In genomic region chr12:68622250-68622649, GRCh38 we compare ENCODE assay signal across 12 cellular contexts. TPM values are rescaled to one million over a fixed set of nuclear protein-coding genes. Genes with fewer than 3 reads are reported as not detected.
A peak's percentile ranks its signal among the peaks of the same experiment; 100 is the strongest.
DNase-seq lines count a peak whose midpoint lies in the region; ATAC-seq and TF ChIP-seq lines count a peak whose summit lies in the region.
"Had no signal": no experiment of that assay in that cellular context is flagged by ENCODE, and none has a peak within 500 bp of the region (broad histone marks: within the 10 kb centered on the region; RNA-seq: fewer than 3 reads in every experiment).

No MANE protein-coding gene starts in this region.

- H3K27ac Mint-ChIP-seq in MCF 10A (ENCODE audit: low read depth, unreplicated experiment): peak overlapping the region; percentile 92
- peak overlapping the region; percentile 42 for H3K27ac Mint-ChIP-seq in activated T-helper 17 cell treated with anti-CD3 and anti-CD28 coated beads, Interleukin-2, amount 50 U/mL, for 72 hours

- no peaks in the 10 kb centered on the region for H3K27me3 ChIP-seq in breast epithelium
- no peaks in the 10 kb centered on the region for H3K27me3 ChIP-seq in left lung
- no peaks in the 10 kb centered on the region for H3K27me3 ChIP-seq in upper lobe of right lung
- H3K27me3 ChIP-seq: right atrium auricular region, upper lobe of left lung had no signal

- DNase-seq in MCF 10A (ENCODE audit: unreplicated experiment) (no peak), breast epithelium (ENCODE audit: low spot score in 2 of 2) (no peak), left lung (no peak), upper lobe of right lung (no peak), GM10248 (ENCODE audit: extremely low spot score) (no peak), NAMALWA (ENCODE audit: low spot score) (no peak)
- DNase-seq: NCI-H146, SK-N-SH, upper lobe of left lung had no signal

- no TSS peak for BruUV-seq in MCF 10A (replicated peaks; lab: Mats Ljungman, UMichigan)

- H3K27ac ChIP-seq in breast epithelium: no peak overlapping the region
- peak overlapping the region in 1 of 2 donors; percentile 16 for H3K27ac ChIP-seq in left lung
- H3K27ac ChIP-seq in upper lobe of right lung: no peak overlapping the region
- H3K27ac ChIP-seq: right atrium auricular region had no signal

- H3K4me3 ChIP-seq in breast epithelium: no peak overlapping the region
- H3K4me3 ChIP-seq in left lung: no peak overlapping the region
- no peak overlapping the region for H3K4me3 ChIP-seq in upper lobe of right lung
- H3K4me3 ChIP-seq: right atrium auricular region, upper lobe of left lung had no signal

- TF ChIP-seq CTCF in MCF 10A (IDR thresholded peaks at IDR 0.05; ENCODE audit: unreplicated experiment) (no peak), breast epithelium (IDR thresholded peaks at IDR 0.05) (no peak), left lung (IDR thresholded peaks at IDR 0.05) (no peak), upper lobe of right lung (IDR thresholded peaks at IDR 0.05) (no peak), GM10248 (IDR thresholded peaks at IDR 0.05; ENCODE audit: control extremely low read depth, extremely low read depth, low read depth, missing control alignments) (no peak)

- H3K9me3 Mint-ChIP-seq in MCF 10A (ENCODE audit: unreplicated experiment): no peaks in the 10 kb centered on the region
- peaks cover 4% of the 10 kb centered on the region for H3K9me3 Mint-ChIP-seq in activated T-helper 17 cell treated with anti-CD3 and anti-CD28 coated beads, Interleukin-2, amount 50 U/mL, for 72 hours

- no peak for TF ChIP-seq POLR2A in breast epithelium (IDR thresholded peaks at IDR 0.05)

- H3K9me3 ChIP-seq in breast epithelium (no peaks in the 10 kb centered on the region), left lung (no peaks in the 10 kb centered on the region), upper lobe of right lung (no peaks in the 10 kb centered on the region)
- H3K9me3 ChIP-seq: right atrium auricular region, SK-N-SH, upper lobe of left lung had no signal

- H3K27me3 Mint-ChIP-seq in MCF 10A (ENCODE audit: insufficient read depth, unreplicated experiment): no peaks in the 10 kb centered on the region
- no peaks in the 10 kb centered on the region for H3K27me3 Mint-ChIP-seq in activated T-helper 17 cell treated with anti-CD3 and anti-CD28 coated beads, Interleukin-2, amount 50 U/mL, for 72 hours

- H3K36me3 ChIP-seq in breast epithelium (no peaks in the 10 kb centered on the region), left lung (peaks cover 0 to 18% of the 10 kb centered on the region in 2 donors), upper lobe of right lung (peaks cover 9% of the 10 kb centered on the region)

- H3K4me3 Mint-ChIP-seq in MCF 10A (ENCODE audit: unreplicated experiment): no peak overlapping the region
- peak overlapping the region; percentile 44 for H3K4me3 Mint-ChIP-seq in activated T-helper 17 cell treated with anti-CD3 and anti-CD28 coated beads, Interleukin-2, amount 50 U/mL, for 72 hours

- H3K4me1 ChIP-seq in breast epithelium: peaks cover 0 to 13% of the 10 kb centered on the region in 2 donors
- H3K4me1 ChIP-seq in left lung: peaks cover 35 to 88% of the 10 kb centered on the region in 2 donors
- H3K4me1 ChIP-seq in upper lobe of right lung: peaks cover 76% of the 10 kb centered on the region

- CTCF ChIA-PET in MCF 10A (lab: Yijun Ruan, JAX) (interaction anchor here (0.6 kb wide), 1 partner anchor 63 kb away, joined by 3 read pairs; no protein-coding TSS in a partner anchor), GM10248 (lab: Yijun Ruan, JAX) (no interaction called here)

- ATAC-seq in activated T-helper 17 cell treated with anti-CD3 and anti-CD28 coated beads, Interleukin-2, amount 50 U/mL, for 72 hours (replicated peaks): peak; percentile 40
- ATAC-seq in left lung: peak; percentile 27
- ATAC-seq in upper lobe of right lung: peak; percentile 48
- no peak for ATAC-seq in HG02678 (IDR thresholded peaks at IDR 0.05; ENCODE audit: unreplicated experiment)

- peaks cover 36% of the 10 kb centered on the region for H3K4me1 Mint-ChIP-seq in MCF 10A (ENCODE audit: insufficient read depth, unreplicated experiment)
- peaks cover 63% of the 10 kb centered on the region for H3K4me1 Mint-ChIP-seq in activated T-helper 17 cell treated with anti-CD3 and anti-CD28 coated beads, Interleukin-2, amount 50 U/mL, for 72 hours

- H3K36me3 Mint-ChIP-seq in MCF 10A (ENCODE audit: insufficient read depth, unreplicated experiment): peaks cover 41% of the 10 kb centered on the region
- peaks cover 99% of the 10 kb centered on the region for H3K36me3 Mint-ChIP-seq in activated T-helper 17 cell treated with anti-CD3 and anti-CD28 coated beads, Interleukin-2, amount 50 U/mL, for 72 hours (ENCODE audit: low read depth)

- POLR2A ChIA-PET in MCF 10A (lab: Yijun Ruan, JAX) (interaction anchor here (0.6 to 6.2 kb wide), 8 partner anchors 7 to 247 kb away, joined by 3 to 52 read pairs (median 4); partner anchors contain the start of gene RAP1B), GM10248 (lab: Yijun Ruan, JAX) (no interaction called here)

- intact Hi-C loops in MCF 10A (cut with micrococcal nuclease): no loop called here
- intact Hi-C loops in breast epithelium (cut with DNase I; ENCODE audit: low total_unique reads): no loop called here
- intact Hi-C loops in left lung (cut with DNase I): no loop called here
- intact Hi-C loops in upper lobe of right lung (cut with DNase I): no loop called here

RNA-seq across cellular contexts. Expression of gene RAP1B, which starts 11.6 kb away (rescaled TPM):
- 180 and 232 TPM in 2 replicates for total RNA-seq in MCF 10A (2022)
- 100 to 1,000 TPM; 176 to 198 (median 186) TPM for total RNA-seq in breast epithelium
- 100 to 1,000 TPM; 158 to 238 TPM for total RNA-seq in activated T-helper 17 cell treated with anti-CD3 and anti-CD28 coated beads, Interleukin-2, amount 50 U/mL, for 72 hours
- total RNA-seq in left lung: 100 to 1,000 TPM; 137 to 171 TPM
- 158 TPM for total RNA-seq in upper lobe of right lung
